ENCODE assay signal across 29 cellular contexts in genomic region chr6:23224540-23224939, GRCh38.
"Had no signal": no experiment of that assay in that cellular context is flagged by ENCODE, and none has a peak within 500 bp of the region (broad histone marks: within the 10 kb centered on the region; RNA-seq: fewer than 3 reads in every experiment).

No MANE protein-coding gene starts in this region.

- H3K36me3 ChIP-seq: neutrophil, pancreas, spleen, suprapubic skin, tibial artery, transverse colon, upper lobe of right lung, vagina had no signal

- FAIRE-seq: pancreas had no signal

- H3K4me1 ChIP-seq: pancreas, psoas muscle, spleen, suprapubic skin, testis, tibial artery, transverse colon, upper lobe of right lung, vagina had no signal

- H3K27ac ChIP-seq: neutrophil, pancreas, psoas muscle, skin epidermis, spleen, suprapubic skin, testis, tibial artery, transverse colon, upper lobe of right lung, vagina had no signal

- H3K4me3 ChIP-seq: pancreas, psoas muscle, skin epidermis, smooth muscle cell, spleen, suprapubic skin, testis, tibial artery, transverse colon, upper lobe of right lung, vagina had no signal

- H3K9me3 ChIP-seq: neutrophil, pancreas, suprapubic skin, testis, transverse colon, upper lobe of right lung, vagina had no signal

- H3K4me2 ChIP-seq: smooth muscle cell had no signal

- ATAC-seq: naive thymus-derived CD8-positive, alpha-beta T cell; natural killer cell treated with Interleukin-12 subunit alpha and Interleukin-12 subunit beta and Interleukin-15 and Interleukin-18, amount 100 ng/mL, for 72 hours; pancreas; psoas muscle; right cardiac atrium; sciatic nerve; stimulated activated memory B cell treated with anti-CD40 and anti-IgM and Interleukin-4, amounts not matched to agents 10 μg/mL and 1 μg/mL and 100 μg/mL, for 72 hours; stimulated activated naive CD8-positive, alpha-beta T cell treated with anti-CD3 and anti-CD28 coated beads, Interleukin-15, amount 100 ng/mL, for 72 hours; stimulated activated naive CD8-positive, alpha-beta T cell treated with anti-CD3 and anti-CD28 coated beads, Interleukin-15, Interleukin-2, amounts not matched to agents 100 U/mL and 50 U/mL, for 24 hours; upper lobe of right lung had no signal

- H3K27me3 ChIP-seq: neutrophil, pancreas, spleen, suprapubic skin, testis, tibial artery, transverse colon, upper lobe of right lung, vagina had no signal

- DNase-seq: naive thymus-derived CD8-positive, alpha-beta T cell; nephron progenitor cell; nucleus accumbens; pancreas; posterior cingulate gyrus; psoas muscle; right cardiac atrium; spleen; stimulated activated CD4-positive, alpha-beta T cell treated with anti-CD3 and anti-CD28 coated beads, Interleukin-12 subunit alpha, Interleukin-12 subunit beta, amount 100 ng/mL, for 4 hours; stimulated activated CD4-positive, alpha-beta T cell treated with anti-CD3 and anti-CD28 coated beads, Interleukin-1b, Interleukin-23, amount 100 ng/mL, for 48 hours; stimulated activated CD4-positive, alpha-beta T cell treated with anti-CD3 and anti-CD28 coated beads, Interleukin-4, amount 100 ng/mL, for 1 hour; stimulated activated CD4-positive, alpha-beta T cell treated with anti-CD3 and anti-CD28 coated beads, Interleukin-4, amount 100 ng/mL, for 4 hours; stimulated activated CD8-positive, alpha-beta memory T cell treated with anti-CD3 and anti-CD28 coated beads, Interleukin-4, amount 100 ng/mL, for 48 hours; stimulated activated naive CD4-positive, alpha-beta T cell; stimulated activated naive CD8-positive, alpha-beta T cell treated with anti-CD3 and anti-CD28 coated beads, Interleukin-15, amount 100 ng/mL, for 72 hours; stimulated activated naive CD8-positive, alpha-beta T cell treated with anti-CD3 and anti-CD28 coated beads, Interleukin-15, Interleukin-2, amounts not matched to agents 100 U/mL and 50 U/mL, for 24 hours; substantia nigra; testis; tibial artery; transverse colon; upper lobe of right lung had no signal
